Comparison of ENCODE assay signal across 8 cellular contexts in the genomic region with DNA sequence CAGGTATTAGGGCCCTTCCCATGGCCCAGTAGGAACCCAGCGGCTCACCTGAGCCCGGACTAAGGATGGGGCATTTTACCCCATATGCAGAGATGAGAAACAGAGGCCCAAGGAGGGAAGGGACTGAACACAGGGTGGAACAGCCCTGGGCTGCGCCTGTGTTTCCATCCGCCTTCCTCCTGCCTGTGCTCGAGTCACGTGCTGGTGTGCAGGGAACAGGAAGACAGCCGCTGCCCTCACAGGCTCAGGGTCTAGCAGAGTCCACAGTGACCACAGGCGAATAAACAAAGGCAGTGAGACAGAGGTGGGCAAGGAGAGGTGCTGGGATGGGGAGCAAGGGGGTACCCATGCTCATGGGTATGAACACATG.
DNase-seq lines count a peak whose midpoint lies in the region; ATAC-seq and TF ChIP-seq lines count a peak whose summit lies in the region.

No MANE protein-coding gene starts in this region.

- no peaks in the 10 kb centered on the region for H3K27me3 Mint-ChIP-seq in activated CD4-positive, alpha-beta T cell treated with anti-CD3 and anti-CD28 coated beads, Interleukin-2, amount 10 ng/mL, durations not matched to agents 7 days and 5 days

- peaks cover 65% of the 10 kb centered on the region for H3K4me1 Mint-ChIP-seq in activated CD4-positive, alpha-beta T cell treated with anti-CD3 and anti-CD28 coated beads, Interleukin-2, amount 10 ng/mL, durations not matched to agents 7 days and 5 days

- H3K27me3 ChIP-seq in mucosa of rectum (ENCODE audit: control insufficient read depth in 2 of 2, insufficient read depth in 2 of 2, low read length in 2 of 2) (no peaks in the 10 kb centered on the region), upper lobe of right lung (no peaks in the 10 kb centered on the region)

- H3K4me3 ChIP-seq in coronary artery (peak overlapping the region; percentile 80), mucosa of rectum (ENCODE audit: low read length in 2 of 2) (no peak overlapping the region), upper lobe of right lung (peak overlapping the region; percentile 53)

- no peaks in the 10 kb centered on the region for H3K9me3 Mint-ChIP-seq in activated CD4-positive, alpha-beta T cell treated with anti-CD3 and anti-CD28 coated beads, Interleukin-2, amount 10 ng/mL, durations not matched to agents 7 days and 5 days

- peak overlapping the region; percentile 99 to 100 for H3K27ac ChIP-seq in coronary artery
- H3K27ac ChIP-seq in mucosa of rectum (ENCODE audit: low read depth in 2 of 2, low read length in 2 of 2) = peak overlapping the region; percentile 92 to 95
- H3K27ac ChIP-seq in upper lobe of right lung = peak overlapping the region; percentile 98

- H3K36me3 ChIP-seq in mucosa of rectum (ENCODE audit: control insufficient read depth in 2 of 2, insufficient read depth in 2 of 2, low read length in 2 of 2) = peaks cover 0 to 3% of the 10 kb centered on the region in 2 donors
- H3K36me3 ChIP-seq in upper lobe of right lung = peaks cover 9% of the 10 kb centered on the region

- peak overlapping the region; percentile 28 for H3K27ac Mint-ChIP-seq in activated CD4-positive, alpha-beta T cell treated with anti-CD3 and anti-CD28 coated beads, Interleukin-2, amount 10 ng/mL, durations not matched to agents 7 days and 5 days

- H3K9me3 ChIP-seq in mucosa of rectum (ENCODE audit: control insufficient read depth in 2 of 2, low read length in 2 of 2) = no peaks in the 10 kb centered on the region
- H3K9me3 ChIP-seq in upper lobe of right lung = no peaks in the 10 kb centered on the region

- no peak for ATAC-seq in upper lobe of right lung

- H3K4me3 Mint-ChIP-seq in activated CD4-positive, alpha-beta T cell treated with anti-CD3 and anti-CD28 coated beads, Interleukin-2, amount 10 ng/mL, durations not matched to agents 7 days and 5 days = no peak overlapping the region

- peak overlapping the region in 1 of 2 donors; percentile 96 for H3K9ac ChIP-seq in mucosa of rectum (ENCODE audit: low read depth in 1 of 2, low read length in 2 of 2)

- intact Hi-C loops in upper lobe of right lung (cut with DNase I) = loop anchor here (10.0 kb wide), 1 partner anchor 307 kb away; no protein-coding TSS in a partner anchor

- TF ChIP-seq CTCF in coronary artery (IDR thresholded peaks at IDR 0.05) (no peak), upper lobe of right lung (IDR thresholded peaks at IDR 0.05) (no peak), GM10248 (IDR thresholded peaks at IDR 0.05; ENCODE audit: control extremely low read depth, extremely low read depth, low read depth, missing control alignments) (no peak)

- no peak for DNase-seq in activated CD4-positive, alpha-beta T cell treated with anti-CD3 and anti-CD28 coated beads, Interleukin-2, amount 10 ng/mL, durations not matched to agents 7 days and 5 days
- no peak for DNase-seq in activated CD4-positive, alpha-beta T cell treated with anti-CD3 and anti-CD28 coated beads for 48 hours
- DNase-seq in coronary artery (ENCODE audit: low spot score) = peak; percentile 84
- DNase-seq in upper lobe of right lung = peak; percentile 83
- DNase-seq in mucosa of gallbladder (ENCODE audit: low spot score) = no peak
- no peak for DNase-seq in stimulated activated naive CD4-positive, alpha-beta T cell (lab: John Stamatoyannopoulos, UW)
- DNase-seq in GM10248 (ENCODE audit: extremely low spot score) = no peak

- CTCF ChIA-PET in activated CD4-positive, alpha-beta T cell treated with anti-CD3 and anti-CD28 coated beads, Interleukin-2, amount 10 ng/mL, durations not matched to agents 7 days and 5 days (lab: Charles Lee) = interaction anchor here (0.6 to 1.3 kb wide), 2 partner anchors 9 to 104 kb away, joined by 3 to 4 read pairs; no protein-coding TSS in a partner anchor
- CTCF ChIA-PET in GM10248 (lab: Yijun Ruan, JAX) = no interaction called here

- H3K4me1 ChIP-seq in mucosa of rectum (ENCODE audit: control insufficient read depth in 2 of 2, insufficient read depth in 2 of 2, low read length in 2 of 2) (peaks cover 47 to 59% of the 10 kb centered on the region in 2 donors), upper lobe of right lung (peaks cover 61% of the 10 kb centered on the region)

- peaks cover 10% of the 10 kb centered on the region for H3K36me3 Mint-ChIP-seq in activated CD4-positive, alpha-beta T cell treated with anti-CD3 and anti-CD28 coated beads, Interleukin-2, amount 10 ng/mL, durations not matched to agents 7 days and 5 days (ENCODE audit: low read depth)

- POLR2A ChIA-PET in activated CD4-positive, alpha-beta T cell treated with anti-CD3 and anti-CD28 coated beads, Interleukin-2, amount 10 ng/mL, durations not matched to agents 7 days and 5 days (lab: Charles Lee) = no interaction called here
- POLR2A ChIA-PET in GM10248 (lab: Yijun Ruan, JAX) = no interaction called here

Comparison
In these comparisons a context has a peak if more than half of its experiments do, and no peak if none do; other contexts are left out.
1. DNase-seq: peak in coronary artery (single experiment) and upper lobe of right lung (single experiment); none in activated CD4-positive, alpha-beta T cell treated with anti-CD3 and anti-CD28 coated beads, Interleukin-2, amount 10 ng/mL, durations not matched to agents 7 days and 5 days (single experiment), activated CD4-positive, alpha-beta T cell treated with anti-CD3 and anti-CD28 coated beads for 48 hours (single experiment), mucosa of gallbladder (single experiment), stimulated activated naive CD4-positive, alpha-beta T cell (0 of 6) and GM10248 (single experiment).
2. H3K4me3 ChIP-seq: peak in coronary artery (single experiment) and upper lobe of right lung (single experiment); none in mucosa of rectum (0 of 2).
3. Peak in every context shown above with its lines, with median percentiles within 50 percentile points of each other: H3K27ac ChIP-seq.